13 cellular contexts compared by ENCODE assay signal in genomic region chr3:108062051-108062450, GRCh38. TPM values are rescaled to one million over a fixed set of nuclear protein-coding genes. Genes with fewer than 3 reads are reported as not detected.
DNase-seq lines count a peak whose midpoint lies in the region; ATAC-seq, FAIRE-seq and TF ChIP-seq lines count a peak whose summit lies in the region.
"Had no signal": no experiment of that assay in that cellular context is flagged by ENCODE, and none has a peak within 500 bp of the region (broad histone marks: within the 10 kb centered on the region; RNA-seq: fewer than 3 reads in every experiment).

No MANE protein-coding gene starts in this region.

- H3K9me3 Mint-ChIP-seq in immature natural killer cell (no peaks in the 10 kb centered on the region), glutamatergic neuron (ENCODE audit: unreplicated experiment) (no peaks in the 10 kb centered on the region)
- H3K9me3 Mint-ChIP-seq: stimulated activated naive CD8-positive, alpha-beta T cell treated with anti-CD3 and anti-CD28 coated beads, Interleukin-15, Interleukin-2, amounts not matched to agents 100 ng/mL and 50 ng/mL, for 24 hours had no signal

- H3K4me3 Mint-ChIP-seq in immature natural killer cell, result no peak overlapping the region
- H3K4me3 Mint-ChIP-seq in glutamatergic neuron (ENCODE audit: unreplicated experiment), result no peak overlapping the region
- H3K4me3 Mint-ChIP-seq: stimulated activated naive CD8-positive, alpha-beta T cell treated with anti-CD3 and anti-CD28 coated beads, Interleukin-15, Interleukin-2, amounts not matched to agents 100 ng/mL and 50 ng/mL, for 24 hours had no signal

- no peak for TF ChIP-seq CTCF in glutamatergic neuron (IDR thresholded peaks at IDR 0.05; ENCODE audit: partially characterized antibody, unreplicated experiment)

- peak; percentile 5 for FAIRE-seq in GM12892 (lab: Jason Lieb, UNC)
- FAIRE-seq: D721Med, RCC 7860 had no signal

- ATAC-seq in GM21367 (IDR thresholded peaks at IDR 0.05; ENCODE audit: unreplicated experiment) (peak; percentile 85), HG02798 (IDR thresholded peaks at IDR 0.05; ENCODE audit: poor library complexity, unreplicated experiment) (no peak), HG03045 (IDR thresholded peaks at IDR 0.05; ENCODE audit: unreplicated experiment) (no peak)

- peaks cover 64 to 96% of the 10 kb centered on the region in 2 donors for H3K4me1 Mint-ChIP-seq in immature natural killer cell
- H3K4me1 Mint-ChIP-seq in glutamatergic neuron (ENCODE audit: low read depth, unreplicated experiment), result no peaks in the 10 kb centered on the region

- no peak for DNase-seq in GM12892 (ENCODE audit: insufficient read length)
- DNase-seq in Kasumi-1 (lab: John Stamatoyannopoulos, UW), result peak; percentile 93 to 95
- no peak for DNase-seq in immature natural killer cell
- no peak for DNase-seq in glutamatergic neuron
- DNase-seq in erythroblast (lab: John Stamatoyannopoulos, UW), result no peak
- DNase-seq: activated CD4-positive, CD25-positive, alpha-beta regulatory T cell treated with anti-CD3 and anti-CD28 coated beads, Interleukin-2, amount 50 U/mL, for 72 hours; NCI-H1417 treated with DMSO at 0.1 percent for 48 hours had no signal

- H3K27ac Mint-ChIP-seq in immature natural killer cell (peak overlapping the region; percentile 37 to 85 (median 64)), glutamatergic neuron (ENCODE audit: unreplicated experiment) (no peak overlapping the region)
- H3K27ac Mint-ChIP-seq: stimulated activated naive CD8-positive, alpha-beta T cell treated with anti-CD3 and anti-CD28 coated beads, Interleukin-15, Interleukin-2, amounts not matched to agents 100 ng/mL and 50 ng/mL, for 24 hours had no signal

- TF ChIP-seq POLR2A in GM12892 (IDR thresholded peaks at IDR 0.05; ENCODE audit: low read depth, low read length), result no peak
- no peak for TF ChIP-seq POLR2A in erythroblast (IDR thresholded peaks at IDR 0.05; ENCODE audit: low read length)

- H3K27me3 Mint-ChIP-seq in immature natural killer cell (ENCODE audit: low read depth in 3 of 3) (peaks cover 0 to 4% (median 0%) of the 10 kb centered on the region in 3 donors), glutamatergic neuron (ENCODE audit: unreplicated experiment) (no peaks in the 10 kb centered on the region)
- H3K27me3 Mint-ChIP-seq: stimulated activated naive CD8-positive, alpha-beta T cell treated with anti-CD3 and anti-CD28 coated beads, Interleukin-15, Interleukin-2, amounts not matched to agents 100 ng/mL and 50 ng/mL, for 24 hours had no signal

- peaks cover 24 to 48% (median 47%) of the 10 kb centered on the region in 3 donors for H3K36me3 Mint-ChIP-seq in immature natural killer cell
- peaks cover 2% of the 10 kb centered on the region for H3K36me3 Mint-ChIP-seq in glutamatergic neuron (ENCODE audit: unreplicated experiment)

RNA-seq across cellular contexts. Expression of gene CD47, which starts 28.8 kb away (rescaled TPM):
- 120 TPM for polyA plus RNA-seq in GM12892 (2012; ENCODE audit: missing spikeins)
- polyA plus RNA-seq in immature natural killer cell, result 100 to 1,000 TPM; 291 to 313 (median 291) TPM
- 507 TPM for total RNA-seq in glutamatergic neuron (ENCODE audit: unreplicated experiment)

Comparison
In these comparisons a context has a peak if more than half of its experiments do, and no peak if none do; other contexts are left out.
1. DNase-seq: peak in Kasumi-1 (2 of 2); none in GM12892 (single experiment), immature natural killer cell (0 of 3), glutamatergic neuron (single experiment) and erythroblast (0 of 2).